16 cellular contexts compared by ENCODE assay signal in genomic region chr13:50692396-50692915, GRCh38.
"Had no signal": no experiment of that assay in that cellular context is flagged by ENCODE, and none has a peak within 500 bp of the region (broad histone marks: within the 10 kb centered on the region; RNA-seq: fewer than 3 reads in every experiment).

No MANE protein-coding gene starts in this region.

- H3K4me3 Mint-ChIP-seq: activated naive CD4-positive, alpha-beta T cell treated with anti-CD3 and anti-CD28 coated beads for 36 hours; activated naive CD8-positive, alpha-beta T cell treated with anti-CD3 and anti-CD28 coated beads, Interleukin-2, amount 50 U/mL, for 24 hours; activated T-helper 17 cell treated with anti-CD3 and anti-CD28 coated beads, Interleukin-2, amount 50 U/mL, for 72 hours; stimulated activated naive CD8-positive, alpha-beta T cell treated with anti-CD3 and anti-CD28 coated beads, Interleukin-15, amount 100 ng/mL, for 72 hours had no signal

- H3K9me3 ChIP-seq: colonic mucosa, esophagus squamous epithelium, neutrophil had no signal

- H3K4me1 ChIP-seq: colonic mucosa had no signal

- ATAC-seq: activated CD4-positive, CD25-positive, alpha-beta regulatory T cell treated with anti-CD3 and anti-CD28 coated beads, Interleukin-2, amount 50 U/mL, for 24 hours; activated T-helper 17 cell treated with anti-CD3 and anti-CD28 coated beads, Interleukin-2, amount 50 U/mL, for 72 hours; stimulated activated naive CD8-positive, alpha-beta T cell treated with anti-CD3 and anti-CD28 coated beads, Interleukin-15, amount 100 ng/mL, for 72 hours had no signal

- H3K9me3 Mint-ChIP-seq: activated naive CD4-positive, alpha-beta T cell treated with anti-CD3 and anti-CD28 coated beads for 36 hours; activated naive CD8-positive, alpha-beta T cell treated with anti-CD3 and anti-CD28 coated beads, Interleukin-2, amount 50 U/mL, for 24 hours; activated T-helper 17 cell treated with anti-CD3 and anti-CD28 coated beads, Interleukin-2, amount 50 U/mL, for 72 hours; stimulated activated naive CD8-positive, alpha-beta T cell treated with anti-CD3 and anti-CD28 coated beads, Interleukin-15, amount 100 ng/mL, for 72 hours had no signal

- H3K4me1 Mint-ChIP-seq: activated naive CD8-positive, alpha-beta T cell treated with anti-CD3 and anti-CD28 coated beads, Interleukin-2, amount 50 U/mL, for 24 hours; activated T-helper 17 cell treated with anti-CD3 and anti-CD28 coated beads, Interleukin-2, amount 50 U/mL, for 72 hours; stimulated activated naive CD8-positive, alpha-beta T cell treated with anti-CD3 and anti-CD28 coated beads, Interleukin-15, amount 100 ng/mL, for 72 hours had no signal

- H3K4me3 ChIP-seq: colonic mucosa, esophagus squamous epithelium, skin epidermis had no signal

- H3K27ac Mint-ChIP-seq: activated naive CD4-positive, alpha-beta T cell treated with anti-CD3 and anti-CD28 coated beads for 36 hours; activated naive CD8-positive, alpha-beta T cell treated with anti-CD3 and anti-CD28 coated beads, Interleukin-2, amount 50 U/mL, for 24 hours; activated T-helper 17 cell treated with anti-CD3 and anti-CD28 coated beads, Interleukin-2, amount 50 U/mL, for 72 hours; stimulated activated naive CD8-positive, alpha-beta T cell treated with anti-CD3 and anti-CD28 coated beads, Interleukin-15, amount 100 ng/mL, for 72 hours had no signal

- H3K27me3 ChIP-seq: colonic mucosa, esophagus squamous epithelium, neutrophil had no signal

- H3K27ac ChIP-seq: colonic mucosa, neutrophil had no signal

- H3K36me3 ChIP-seq: colonic mucosa, esophagus squamous epithelium, neutrophil had no signal

- H3K27me3 Mint-ChIP-seq: activated naive CD8-positive, alpha-beta T cell treated with anti-CD3 and anti-CD28 coated beads, Interleukin-2, amount 50 U/mL, for 24 hours; activated T-helper 17 cell treated with anti-CD3 and anti-CD28 coated beads, Interleukin-2, amount 50 U/mL, for 72 hours; stimulated activated naive CD8-positive, alpha-beta T cell treated with anti-CD3 and anti-CD28 coated beads, Interleukin-15, amount 100 ng/mL, for 72 hours had no signal

- DNase-seq: activated naive CD4-positive, alpha-beta T cell treated with anti-CD3 and anti-CD28 coated beads for 36 hours; activated naive CD8-positive, alpha-beta T cell treated with anti-CD3 and anti-CD28 coated beads, Interleukin-2, amount 50 U/mL, for 24 hours; activated T-cell treated with anti-CD3 and anti-CD28 coated beads for 4 hours; aorta; colonic mucosa; effector CD4-positive, alpha-beta T cell; esophagus squamous epithelium; foreskin fibroblast; kidney glomerular epithelial cell; posterior cingulate gyrus; retina; stimulated activated naive CD8-positive, alpha-beta T cell treated with anti-CD3 and anti-CD28 coated beads, Interleukin-15, amount 100 ng/mL, for 72 hours had no signal
